Comparison of ENCODE assay signal across 14 cellular contexts in the genomic region with DNA sequence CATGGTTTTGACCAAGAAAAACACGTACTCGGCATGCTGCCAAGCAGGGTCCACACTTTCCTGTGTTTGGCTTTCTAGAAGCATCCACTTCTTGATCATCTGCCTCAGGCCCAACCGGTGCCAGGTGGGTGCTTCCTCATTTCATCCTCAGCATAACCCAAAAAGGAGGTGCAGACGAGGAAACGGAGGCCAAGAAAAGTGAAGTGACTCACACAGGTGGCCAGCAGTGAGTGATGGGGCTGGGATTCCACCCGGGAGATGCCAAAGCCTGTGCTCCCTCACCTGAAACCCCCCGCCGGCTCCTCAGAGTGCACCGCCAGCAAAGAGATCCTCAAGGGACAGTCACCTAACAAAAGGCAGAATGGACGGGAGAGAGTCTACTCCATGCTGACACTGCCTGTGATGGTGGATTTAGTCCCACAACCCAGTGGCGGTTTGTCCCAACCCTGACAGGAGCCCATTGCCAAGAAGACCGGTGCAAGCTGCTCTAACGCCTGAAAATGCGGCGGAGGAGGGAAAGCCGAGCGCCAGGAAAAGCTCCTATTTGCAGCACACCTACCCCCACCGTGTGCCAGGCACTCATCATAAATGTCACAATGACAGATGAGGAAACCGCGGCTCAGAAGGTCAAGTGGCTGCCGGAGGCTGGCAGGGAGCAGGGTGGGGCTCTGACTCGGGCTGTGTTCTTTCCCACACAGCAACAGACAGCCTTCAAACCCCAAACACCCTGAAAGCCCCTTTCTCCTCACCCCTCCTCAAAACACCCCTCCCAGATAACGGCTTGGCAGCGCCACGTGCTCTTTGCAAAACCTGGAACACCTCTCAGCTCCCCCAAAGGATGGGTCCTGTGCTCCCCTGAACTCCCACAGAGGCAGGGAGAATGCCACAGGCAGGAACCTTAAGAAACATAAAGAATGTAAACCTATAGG. TPM values are rescaled to one million over a fixed set of nuclear protein-coding genes. Genes with fewer than 3 reads are reported as not detected.
DNase-seq lines count a peak whose midpoint lies in the region; ATAC-seq lines count a peak whose summit lies in the region.
"Had no signal": no experiment of that assay in that cellular context is flagged by ENCODE, and none has a peak within 500 bp of the region (broad histone marks: within the 10 kb centered on the region; RNA-seq: fewer than 3 reads in every experiment).

No MANE protein-coding gene starts in this region.

- peak overlapping the region; percentile 49 for H2AK5ac ChIP-seq in neuronal stem cell (ENCODE audit: low read depth, low read length)

- H3K79me1 ChIP-seq in neuronal stem cell (ENCODE audit: low read depth, low read length), result no peaks in the 10 kb centered on the region

- no CpG with 5 or more reads among the region's 25 CpGs for WGBS in neuronal stem cell (ENCODE audit: extremely low coverage in 2 of 2, insufficient read length in 2 of 2, insufficient replicate concordance in 1 of 2), 2 donors

- no peak overlapping the region for H3K27ac ChIP-seq in neuronal stem cell (replicated peaks; ENCODE audit: low read length)
- H3K27ac ChIP-seq: 22Rv1, lower lobe of right lung, pancreas, VCaP had no signal

- no peak overlapping the region for H3K4me3 ChIP-seq in neuronal stem cell (ENCODE audit: low read length in 2 of 2)
- H3K4me3 ChIP-seq: HAP-1, lower lobe of right lung, pancreas had no signal

- no peaks in the 10 kb centered on the region for H3K9me3 ChIP-seq in neuronal stem cell (replicated peaks in 1 of 2; ENCODE audit: control insufficient read depth in 2 of 2, insufficient read depth in 1 of 2, low read depth in 1 of 2, low read length in 2 of 2)
- H3K9me3 ChIP-seq: HAP-1, lower lobe of right lung, pancreas had no signal

- H3K18ac ChIP-seq in neuronal stem cell (ENCODE audit: low read length), result peak overlapping the region; percentile 75

- peak overlapping the region; percentile 98 for H3K27ac Mint-ChIP-seq in activated naive CD8-positive, alpha-beta T cell treated with anti-CD3 and anti-CD28 coated beads for 36 hours

- no peak overlapping the region for H2AFZ ChIP-seq in neuronal stem cell (ENCODE audit: low read length)

- no peak overlapping the region for H3K4ac ChIP-seq in neuronal stem cell (ENCODE audit: low read length)

- peaks cover 57% of the 10 kb centered on the region for H3K36me3 Mint-ChIP-seq in activated naive CD8-positive, alpha-beta T cell treated with anti-CD3 and anti-CD28 coated beads for 36 hours

- peaks cover 0 to 1% of the 10 kb centered on the region in 2 donors for H3K4me1 ChIP-seq in neuronal stem cell (ENCODE audit: control insufficient read depth in 2 of 2, insufficient read depth in 1 of 2, low read depth in 1 of 2, low read length in 2 of 2)
- H3K4me1 ChIP-seq: lower lobe of right lung, pancreas had no signal

- H3K23ac ChIP-seq in neuronal stem cell (ENCODE audit: low read depth, low read length, poor library complexity), result peak overlapping the region; percentile 60

- DNase-seq in NCI-H1092 treated with DMSO at 0.1 percent for 48 hours (lab: John Stamatoyannopoulos, UW), result peak; percentile 23
- no peak for DNase-seq in NCI-H1092 (lab: John Stamatoyannopoulos, UW)
- DNase-seq in activated CD4-positive, CD25-positive, alpha-beta regulatory T cell treated with anti-CD3 and anti-CD28 coated beads, Interleukin-2, amount 50 U/mL, for 72 hours, result peak; percentile 60
- peak; percentile 65 for DNase-seq in activated naive CD8-positive, alpha-beta T cell treated with anti-CD3 and anti-CD28 coated beads for 36 hours
- DNase-seq in neuronal stem cell (ENCODE audit: low spot score), result no peak
- DNase-seq in CD1c-positive myeloid dendritic cell (ENCODE audit: extremely low spot score), result no peak
- DNase-seq: anterior cingulate cortex, lower lobe of right lung, pancreas had no signal

- no peak overlapping the region for H2BK5ac ChIP-seq in neuronal stem cell (ENCODE audit: low read length)

- H3K14ac ChIP-seq in neuronal stem cell (ENCODE audit: low read length), result no peak overlapping the region

- H3K4me1 Mint-ChIP-seq in activated naive CD8-positive, alpha-beta T cell treated with anti-CD3 and anti-CD28 coated beads for 36 hours, result peaks cover 86% of the 10 kb centered on the region

- no peak overlapping the region for H2BK15ac ChIP-seq in neuronal stem cell (ENCODE audit: low read length)

- H4K8ac ChIP-seq in neuronal stem cell (ENCODE audit: low read depth, low read length), result no peak overlapping the region

- no peak overlapping the region for H4K91ac ChIP-seq in neuronal stem cell (ENCODE audit: low read depth, low read length, poor library complexity)

- H3K4me3 Mint-ChIP-seq in activated naive CD8-positive, alpha-beta T cell treated with anti-CD3 and anti-CD28 coated beads for 36 hours, result peak overlapping the region; percentile 79

- H3K27me3 Mint-ChIP-seq in activated naive CD8-positive, alpha-beta T cell treated with anti-CD3 and anti-CD28 coated beads for 36 hours, result no peaks in the 10 kb centered on the region

- H2BK12ac ChIP-seq in neuronal stem cell (ENCODE audit: low read length), result no peak overlapping the region

- H3K36me3 ChIP-seq in neuronal stem cell (replicated peaks in 1 of 2; ENCODE audit: control insufficient read depth in 2 of 2, insufficient read depth in 2 of 2, low read length in 2 of 2), result no peaks in the 10 kb centered on the region
- H3K36me3 ChIP-seq: HAP-1, lower lobe of right lung, pancreas had no signal

- peaks cover 0 to 77% (median 8%) of the 10 kb centered on the region in 3 experiments for H3K27me3 ChIP-seq in neuronal stem cell (ENCODE audit: control insufficient read depth in 3 of 3, insufficient read depth in 3 of 3, low read depth in 1 of 3, low read length in 3 of 3)

- ATAC-seq in GM21367 (IDR thresholded peaks at IDR 0.05; ENCODE audit: unreplicated experiment) (no peak), HG02970 (IDR thresholded peaks at IDR 0.05; ENCODE audit: low FRiP score, unreplicated experiment) (no peak)
- ATAC-seq: lower lobe of right lung, pancreas had no signal

- no peak overlapping the region for H3K9ac ChIP-seq in neuronal stem cell (ENCODE audit: low read depth, low read length, poor library complexity)

- no peak overlapping the region for H2BK120ac ChIP-seq in neuronal stem cell (ENCODE audit: low read depth, low read length)

- H3K9me3 Mint-ChIP-seq in activated naive CD8-positive, alpha-beta T cell treated with anti-CD3 and anti-CD28 coated beads for 36 hours, result no peaks in the 10 kb centered on the region

- H3K4me2 ChIP-seq in neuronal stem cell (ENCODE audit: insufficient read depth, low read length, poor library complexity, severe bottlenecking), result no peak overlapping the region

RNA-seq across cellular contexts. Expression of a gene that starts 18.8 kb away (rescaled TPM):
- total RNA-seq in activated naive CD8-positive, alpha-beta T cell treated with anti-CD3 and anti-CD28 coated beads for 36 hours, result 10 to 100 TPM; 38.9 to 40.3 TPM
- polyA plus RNA-seq in neuronal stem cell (2013, experiment 1 of 2), result 0.77 TPM
- 0.90 TPM for polyA plus RNA-seq in neuronal stem cell (2013, experiment 2 of 2)

Comparison
In these comparisons a context has a peak if more than half of its experiments do, and no peak if none do; other contexts are left out.
1. DNase-seq: peak in NCI-H1092 treated with DMSO at 0.1 percent for 48 hours (single experiment), activated CD4-positive, CD25-positive, alpha-beta regulatory T cell treated with anti-CD3 and anti-CD28 coated beads, Interleukin-2, amount 50 U/mL, for 72 hours (single experiment) and activated naive CD8-positive, alpha-beta T cell treated with anti-CD3 and anti-CD28 coated beads for 36 hours (single experiment); none in NCI-H1092 (single experiment), neuronal stem cell (single experiment) and CD1c-positive myeloid dendritic cell (single experiment).